Comparison of ENCODE assay signal across 18 cellular contexts in genomic region chr14:76163668-76164363, GRCh38.
"Had no signal": no experiment of that assay in that cellular context is flagged by ENCODE, and none has a peak within 500 bp of the region (broad histone marks: within the 10 kb centered on the region; RNA-seq: fewer than 3 reads in every experiment).

No MANE protein-coding gene starts in this region.

- H3K27me3 ChIP-seq: spleen, stomach had no signal

- H3K9me3 ChIP-seq: spleen, stomach had no signal

- H3K9ac ChIP-seq: parathyroid adenoma had no signal

- H3K4me3 ChIP-seq: spleen, stomach had no signal

- H3K9me3 Mint-ChIP-seq: activated CD8-positive, alpha-beta T cell treated with anti-CD3 and anti-CD28 coated beads for 36 hours; activated naive CD8-positive, alpha-beta T cell treated with anti-CD3 and anti-CD28 coated beads for 36 hours; brain had no signal

- ATAC-seq: activated CD4-positive, alpha-beta T cell treated with anti-CD3 and anti-CD28 coated beads for 36 hours; activated CD8-positive, alpha-beta T cell treated with anti-CD3 and anti-CD28 coated beads for 36 hours; left colon; T-helper 17 cell had no signal

- H3K4me1 ChIP-seq: parathyroid adenoma had no signal

- H3K27ac Mint-ChIP-seq: activated CD4-positive, alpha-beta T cell treated with anti-CD3 and anti-CD28 coated beads for 36 hours; activated CD8-positive, alpha-beta T cell treated with anti-CD3 and anti-CD28 coated beads for 36 hours; activated naive CD8-positive, alpha-beta T cell treated with anti-CD3 and anti-CD28 coated beads for 36 hours; brain; T-helper 17 cell had no signal

- H3K27ac ChIP-seq: parathyroid adenoma, spleen, stomach, WERI-Rb-1 had no signal

- H3K4me3 Mint-ChIP-seq: activated CD4-positive, alpha-beta T cell treated with anti-CD3 and anti-CD28 coated beads for 36 hours; activated CD8-positive, alpha-beta T cell treated with anti-CD3 and anti-CD28 coated beads for 36 hours; activated naive CD8-positive, alpha-beta T cell treated with anti-CD3 and anti-CD28 coated beads for 36 hours; brain; naive B cell; T-helper 17 cell had no signal

- H3K27me3 Mint-ChIP-seq: activated CD4-positive, alpha-beta T cell treated with anti-CD3 and anti-CD28 coated beads for 36 hours; activated CD8-positive, alpha-beta T cell treated with anti-CD3 and anti-CD28 coated beads for 36 hours; activated naive CD8-positive, alpha-beta T cell treated with anti-CD3 and anti-CD28 coated beads for 36 hours; brain; naive B cell; T-helper 17 cell had no signal

- DNase-seq: activated CD4-positive, alpha-beta T cell treated with anti-CD3 and anti-CD28 coated beads for 36 hours; activated CD8-positive, alpha-beta memory T cell treated with anti-CD3 and anti-CD28 coated beads, Interleukin-2, amount 50 U/mL, for 4 hours; activated CD8-positive, alpha-beta T cell treated with anti-CD3 and anti-CD28 coated beads for 36 hours; activated naive CD8-positive, alpha-beta T cell treated with anti-CD3 and anti-CD28 coated beads for 36 hours; amygdala; cortex of kidney; effector CD8-positive, alpha-beta T cell; foreskin fibroblast; left colon; midbrain; naive B cell; spleen; stimulated activated CD4-positive, alpha-beta T cell treated with anti-CD3 and anti-CD28 coated beads, Interleukin-1b, Interleukin-23, amount 100 ng/mL, for 48 hours; stomach; T-helper 17 cell; WERI-Rb-1 had no signal
